ENCODE assay signal across 19 cellular contexts in genomic region chr1:17676387-17677060, GRCh38.
"Had no signal": no experiment of that assay in that cellular context is flagged by ENCODE, and none has a peak within 500 bp of the region (broad histone marks: within the 10 kb centered on the region; RNA-seq: fewer than 3 reads in every experiment).

No MANE protein-coding gene starts in this region.

- H3K27ac Mint-ChIP-seq: activated CD4-positive, alpha-beta memory T cell treated with anti-CD3 and anti-CD28 coated beads, Interleukin-2, amount 10 ng/mL, durations not matched to agents 7 days and 5 days; activated T-cell treated with anti-CD3 and anti-CD28 coated beads, Interleukin-2, amount 50 U/mL, for 72 hours; memory B cell; natural killer cell; T-helper 1 cell treated with Interleukin-12 subunit alpha and Interleukin-12 subunit beta and Interleukin-4 antibody, amounts not matched to agents 30 μg/mL and 1 μg/mL, for 36 hours had no signal

- H3K36me3 Mint-ChIP-seq: memory B cell; natural killer cell; stimulated activated naive B cell treated with anti-CD40 and anti-IgM and Interleukin-4, amounts not matched to agents 10 μg/mL and 1 μg/mL and 100 μg/mL, for 72 hours had no signal

- H3K4me3 Mint-ChIP-seq: activated CD4-positive, alpha-beta memory T cell treated with anti-CD3 and anti-CD28 coated beads, Interleukin-2, amount 10 ng/mL, durations not matched to agents 7 days and 5 days; activated T-cell treated with anti-CD3 and anti-CD28 coated beads, Interleukin-2, amount 50 U/mL, for 72 hours; memory B cell; natural killer cell; stimulated activated naive B cell treated with anti-CD40 and anti-IgM and Interleukin-4, amounts not matched to agents 10 μg/mL and 1 μg/mL and 100 μg/mL, for 72 hours; T-helper 1 cell treated with Interleukin-12 subunit alpha and Interleukin-12 subunit beta and Interleukin-4 antibody, amounts not matched to agents 30 μg/mL and 1 μg/mL, for 36 hours had no signal

- H3K27ac ChIP-seq: esophagus squamous epithelium, heart left ventricle, left lung, psoas muscle, spleen, suprapubic skin, upper lobe of left lung had no signal

- H3K4me1 Mint-ChIP-seq: activated CD4-positive, alpha-beta memory T cell treated with anti-CD3 and anti-CD28 coated beads, Interleukin-2, amount 10 ng/mL, durations not matched to agents 7 days and 5 days; stimulated activated naive B cell treated with anti-CD40 and anti-IgM and Interleukin-4, amounts not matched to agents 10 μg/mL and 1 μg/mL and 100 μg/mL, for 72 hours had no signal

- H3K27me3 Mint-ChIP-seq: activated CD4-positive, alpha-beta memory T cell treated with anti-CD3 and anti-CD28 coated beads, Interleukin-2, amount 10 ng/mL, durations not matched to agents 7 days and 5 days had no signal

- H3K9me3 Mint-ChIP-seq: activated CD4-positive, alpha-beta memory T cell treated with anti-CD3 and anti-CD28 coated beads, Interleukin-2, amount 10 ng/mL, durations not matched to agents 7 days and 5 days; natural killer cell; T-helper 1 cell treated with Interleukin-12 subunit alpha and Interleukin-12 subunit beta and Interleukin-4 antibody, amounts not matched to agents 30 μg/mL and 1 μg/mL, for 36 hours had no signal

- DNase-seq: activated CD4-positive, alpha-beta memory T cell treated with anti-CD3 and anti-CD28 coated beads, Interleukin-2, amount 10 ng/mL, durations not matched to agents 7 days and 5 days; activated CD4-positive, CD25-positive, alpha-beta regulatory T cell treated with anti-CD3 and anti-CD28 coated beads, Interleukin-2, amount 50 U/mL, for 72 hours; activated CD8-positive, alpha-beta memory T cell treated with anti-CD3 and anti-CD28 coated beads, Interleukin-2, amount 50 U/mL, for 4 hours; activated T-cell treated with anti-CD3 and anti-CD28 coated beads, Interleukin-2, amount 50 U/mL, for 72 hours; aorta; esophagus squamous epithelium; foreskin fibroblast; heart left ventricle; islet precursor cell; natural killer cell; psoas muscle; spleen; stimulated activated CD4-positive, alpha-beta T cell treated with anti-CD3 and anti-CD28 coated beads, Interleukin-2, amount 100 ng/mL, for 24 hours; stimulated activated naive B cell treated with anti-CD40 and anti-IgM and Interleukin-4, amounts not matched to agents 10 μg/mL and 1 μg/mL and 100 μg/mL, for 72 hours had no signal
